ENCODE assay signal across 8 cellular contexts in genomic region chr3:167032267-167032876, GRCh38.
DNase-seq lines count a peak whose midpoint lies in the region; ATAC-seq and TF ChIP-seq lines count a peak whose summit lies in the region.

No MANE protein-coding gene starts in this region.

- BruUV-seq in IMR-90 (replicated peaks; lab: Mats Ljungman, UMichigan) (no TSS peak), PC-9 (replicated peaks; lab: Mats Ljungman, UMichigan) (no TSS peak)

- H3K4me3 ChIP-seq in IMR-90 (ENCODE audit: insufficient read depth, low read depth, low read length) (no peak overlapping the region), PC-9 (no peak overlapping the region), fibroblast of the aortic adventitia (ENCODE audit: low read depth, low read length) (no peak overlapping the region)

- H2AK9ac ChIP-seq in IMR-90 (replicated peaks; ENCODE audit: low read depth, low read length, poor library complexity) = no peak overlapping the region

- in situ Hi-C loops in IMR-90 (cut with MboI; ENCODE audit: low sequenced_read_pairs) = loop anchor here (25.0 kb wide), 1 partner anchor 1020 kb away; no protein-coding TSS in a partner anchor

- no peaks in the 10 kb centered on the region for H3K79me2 ChIP-seq in PC-9 (ENCODE audit: low read depth)

- H3K56ac ChIP-seq in IMR-90 (ENCODE audit: extremely low read depth, insufficient read depth, low read length) = no peak overlapping the region

- H4K91ac ChIP-seq in IMR-90 (ENCODE audit: insufficient read depth, low read depth, low read length) = no peak overlapping the region

- no peak overlapping the region for H2BK20ac ChIP-seq in IMR-90 (ENCODE audit: low read depth, low read length)

- H4K20me1 ChIP-seq in IMR-90 (ENCODE audit: insufficient read depth, low read length) (no peaks in the 10 kb centered on the region), PC-9 (ENCODE audit: insufficient read depth) (no peaks in the 10 kb centered on the region)

- no peak overlapping the region for H2BK15ac ChIP-seq in IMR-90 (ENCODE audit: low read depth, low read length)

- H3K4me1 ChIP-seq in IMR-90 (ENCODE audit: control insufficient read depth, insufficient read depth, low read length) = no peaks in the 10 kb centered on the region
- no peaks in the 10 kb centered on the region for H3K4me1 ChIP-seq in PC-9 (replicated peaks; ENCODE audit: insufficient read depth)

- no peak overlapping the region for H3K4ac ChIP-seq in IMR-90 (ENCODE audit: low read depth, low read length)

- H3K9me2 ChIP-seq in PC-9 (ENCODE audit: insufficient read depth) = no peaks in the 10 kb centered on the region

- no peaks in the 10 kb centered on the region for H3F3A ChIP-seq in PC-9 (ENCODE audit: insufficient read depth, low read depth)

- DNase-seq in D341Med (ENCODE audit: low spot score) (peak; percentile 38), IMR-90 (peak; percentile 39), PC-9 (peak; percentile 31 to 52), fibroblast of the aortic adventitia (ENCODE audit: low read depth) (peak; percentile 45), superior temporal gyrus (ENCODE audit: extremely low spot score) (peak; percentile 73)
- no peak for DNase-seq in activated CD8-positive, alpha-beta memory T cell treated with anti-CD3 and anti-CD28 coated beads, Interleukin-2, amount 50 U/mL, for 48 hours

- intact Hi-C loops in IMR-90 (cut with micrococcal nuclease) (loop anchor here (2.0 to 10.0 kb wide), 3 partner anchors 1020 to 1408 kb away; no protein-coding TSS in a partner anchor), PC-9 (cut with micrococcal nuclease; ENCODE audit: unreplicated experiment) (loop anchor here (1.0 to 10.0 kb wide), 8 partner anchors 100 to 1826 kb away; no protein-coding TSS in a partner anchor)

- no CpG with 5 or more reads among the region's 5 CpGs for WGBS in IMR-90 (ENCODE audit: extremely low coverage in 2 of 2, insufficient read length in 1 of 2), 2 experiments

- ATAC-seq in IMR-90 (ENCODE audit: low read depth) (no peak), GM21576 (IDR thresholded peaks at IDR 0.05; ENCODE audit: unreplicated experiment) (no peak), HG03521 (IDR thresholded peaks at IDR 0.05; ENCODE audit: unreplicated experiment) (no peak)

- no peak overlapping the region for H4K8ac ChIP-seq in IMR-90 (ENCODE audit: low read depth in 2 of 2, low read length in 2 of 2)

- no peak overlapping the region for H2BK5ac ChIP-seq in IMR-90 (ENCODE audit: low read depth, low read length, poor library complexity, severe bottlenecking)

- H3K14ac ChIP-seq in IMR-90 (replicated peaks; ENCODE audit: low read depth, low read length) = no peak overlapping the region

- TF ChIP-seq CTCF in IMR-90 (conservative IDR thresholded peaks at IDR 0.05; ENCODE audit: low read depth, low read length) = peak; percentile 52
- TF ChIP-seq CTCF in PC-9 (conservative IDR thresholded peaks at IDR 0.05) = peak; percentile 82
- TF ChIP-seq CTCF in fibroblast of the aortic adventitia (IDR thresholded peaks at IDR 0.05; ENCODE audit: insufficient read depth, low read length) = no peak

- H3K9ac ChIP-seq in IMR-90 (ENCODE audit: low read depth, low read length) = no peak overlapping the region

- H3K79me1 ChIP-seq in IMR-90 (ENCODE audit: low read depth in 1 of 2, low read length in 2 of 2) = no peaks in the 10 kb centered on the region

- H3K36me3 ChIP-seq in IMR-90 (ENCODE audit: control insufficient read depth, insufficient read depth, low read length) = no peaks in the 10 kb centered on the region
- no peaks in the 10 kb centered on the region for H3K36me3 ChIP-seq in PC-9 (ENCODE audit: low read depth)

- peak; percentile 70 for TF ChIP-seq RAD21 in IMR-90 (IDR thresholded peaks at IDR 0.05; ENCODE audit: low read length)

- H3K27ac ChIP-seq in IMR-90 (ENCODE audit: insufficient read depth, low read length) = no peak overlapping the region
- no peak overlapping the region for H3K27ac ChIP-seq in PC-9

- H3K4me2 ChIP-seq in IMR-90 (ENCODE audit: low read depth, low read length) = no peak overlapping the region
- no peak overlapping the region for H3K4me2 ChIP-seq in PC-9

- CTCF ChIA-PET in IMR-90 (lab: Yijun Ruan, JAX) (interaction anchor here (1.1 to 1.3 kb wide), 2 partner anchors 1017 to 1018 kb away, joined by 3 to 5 read pairs; no protein-coding TSS in a partner anchor), PC-9 (lab: Charles Lee) (interaction anchor here (0.6 to 1.1 kb wide), 7 partner anchors 131 to 1826 kb away, joined by 3 to 7 read pairs (median 5); no protein-coding TSS in a partner anchor)

- no peak overlapping the region for H3K18ac ChIP-seq in IMR-90 (ENCODE audit: low read depth, low read length)

- no peak overlapping the region for H2BK120ac ChIP-seq in IMR-90 (ENCODE audit: low read depth, low read length)

- no peak overlapping the region for H2AFZ ChIP-seq in IMR-90 (replicated peaks; ENCODE audit: low read length, poor library complexity)
- no peak overlapping the region for H2AFZ ChIP-seq in PC-9

- dilution Hi-C loops in IMR-90 (cut with HindIII; ENCODE audit: low sequenced_read_pairs, unreplicated experiment) = no loop called here

- H3K9me3 ChIP-seq in IMR-90 (ENCODE audit: control insufficient read depth, insufficient read depth, low read length) (peaks cover 3% of the 10 kb centered on the region; the same call in 1 of the 2 replicates), PC-9 (ENCODE audit: insufficient read depth, low read depth) (no peaks in the 10 kb centered on the region)

- TF ChIP-seq POLR2A in IMR-90 (IDR thresholded peaks at IDR 0.05; ENCODE audit: low read depth, low read length) = no peak

- no peak overlapping the region for H2AK5ac ChIP-seq in IMR-90 (ENCODE audit: low read depth, low read length)

- H3K27me3 ChIP-seq in IMR-90 (ENCODE audit: control insufficient read depth, insufficient read depth, low read length) (no peaks in the 10 kb centered on the region), PC-9 (ENCODE audit: insufficient read depth, low read depth) (no peaks in the 10 kb centered on the region)

- H4K5ac ChIP-seq in IMR-90 (ENCODE audit: low read depth, low read length) = no peak overlapping the region

- POLR2A ChIA-PET in IMR-90 (lab: Charles Lee; ENCODE audit: unreplicated experiment) (no interaction called here), PC-9 (lab: Charles Lee; ENCODE audit: unreplicated experiment) (no interaction called here)

- H3K9me1 ChIP-seq in IMR-90 (ENCODE audit: insufficient read depth, low read length) = no peaks in the 10 kb centered on the region

- H3K23ac ChIP-seq in IMR-90 (ENCODE audit: low read depth, low read length) = no peak overlapping the region

TF ChIP-seq in IMR-90, 13 proteins besides CTCF, POLR2A, EP300 and RAD21:
- TF ChIP-seq SMC3 (IDR thresholded peaks at IDR 0.05; ENCODE audit: low read depth, low read length) (peak; percentile 53), RFX5 (IDR thresholded peaks at IDR 0.05; ENCODE audit: low read depth, low read length) (no peak)
